In genomic region chr11:68903288-68903630, GRCh38 we compare ENCODE assay signal across 8 cellular contexts. TPM values are rescaled to one million over a fixed set of nuclear protein-coding genes. Genes with fewer than 3 reads are reported as not detected.
A peak's percentile ranks its signal among the peaks of the same experiment; 100 is the strongest.
DNase-seq lines count a peak whose midpoint lies in the region; ATAC-seq and TF ChIP-seq lines count a peak whose summit lies in the region.

No MANE protein-coding gene starts in this region.

- H3K27ac ChIP-seq in PC-9 = peak overlapping the region; percentile 29; the same call in 1 of the 2 replicates
- peak overlapping the region; percentile 65 for H3K27ac ChIP-seq in epithelial cell of prostate

- POLR2A ChIA-PET in activated CD4-positive, alpha-beta T cell treated with anti-CD3 and anti-CD28 coated beads, Interleukin-2, amount 10 ng/mL, durations not matched to agents 7 days and 5 days (lab: Charles Lee) = interaction anchor here (0.6 kb wide), 1 partner anchor 985 kb away, joined by 4 read pairs; no protein-coding TSS in a partner anchor
- POLR2A ChIA-PET in PC-9 (lab: Charles Lee; ENCODE audit: unreplicated experiment) = interaction anchor here (0.7 kb wide), 1 partner anchor 52 kb away, joined by 4 read pairs; no protein-coding TSS in a partner anchor

- H3K4me1 ChIP-seq in PC-9 (replicated peaks; ENCODE audit: insufficient read depth) = peaks cover 24% of the 10 kb centered on the region

- TF ChIP-seq CTCF in PC-9 (conservative IDR thresholded peaks at IDR 0.05) = no peak

- intact Hi-C loops in PC-9 (cut with micrococcal nuclease; ENCODE audit: unreplicated experiment) = loop anchor here (5.0 kb wide), 1 partner anchor 184 kb away; no protein-coding TSS in a partner anchor

- no peaks in the 10 kb centered on the region for H3K27me3 Mint-ChIP-seq in activated CD4-positive, alpha-beta T cell treated with anti-CD3 and anti-CD28 coated beads, Interleukin-2, amount 10 ng/mL, durations not matched to agents 7 days and 5 days

- ATAC-seq in GM18517 (IDR thresholded peaks at IDR 0.05; ENCODE audit: unreplicated experiment) = no peak

- CTCF ChIA-PET in activated CD4-positive, alpha-beta T cell treated with anti-CD3 and anti-CD28 coated beads, Interleukin-2, amount 10 ng/mL, durations not matched to agents 7 days and 5 days (lab: Charles Lee) = no interaction called here
- CTCF ChIA-PET in PC-9 (lab: Charles Lee) = interaction anchor here (0.6 to 0.7 kb wide), 2 partner anchors 60 to 1007 kb away, joined by 3 read pairs; no protein-coding TSS in a partner anchor

- H3K36me3 ChIP-seq in PC-9 (ENCODE audit: low read depth) = 0 out of 2 replicates have a peak, but pooled peaks cover 11% of the 10 kb centered on the region

- DNase-seq in activated CD4-positive, alpha-beta T cell treated with anti-CD3 and anti-CD28 coated beads, Interleukin-2, amount 10 ng/mL, durations not matched to agents 7 days and 5 days = no peak
- no peak for DNase-seq in activated CD4-positive, alpha-beta T cell treated with anti-CD3 and anti-CD28 coated beads, Interleukin-2, amount 50 U/mL, for 4 hours
- DNase-seq in PC-9 (no peak), epithelial cell of prostate (ENCODE audit: low read depth, low spot score) (no peak), pons (ENCODE audit: low spot score) (peak; percentile 2), SHP77 (lab: John Stamatoyannopoulos, UW) (no peak), NCI-H1105 treated with DMSO at 0.1 percent for 48 hours (lab: John Stamatoyannopoulos, UW) (no peak)

- H3K4me3 ChIP-seq in PC-9 = peak overlapping the region; percentile 99

- H3K4me1 Mint-ChIP-seq in activated CD4-positive, alpha-beta T cell treated with anti-CD3 and anti-CD28 coated beads, Interleukin-2, amount 10 ng/mL, durations not matched to agents 7 days and 5 days = peaks cover 38% of the 10 kb centered on the region

- H3K9me2 ChIP-seq in PC-9 (ENCODE audit: insufficient read depth) = no peaks in the 10 kb centered on the region

- no peaks in the 10 kb centered on the region for H3K9me3 Mint-ChIP-seq in activated CD4-positive, alpha-beta T cell treated with anti-CD3 and anti-CD28 coated beads, Interleukin-2, amount 10 ng/mL, durations not matched to agents 7 days and 5 days

- H4K20me1 ChIP-seq in PC-9 (ENCODE audit: insufficient read depth) = peaks cover 15% of the 10 kb centered on the region

- H3K27ac Mint-ChIP-seq in activated CD4-positive, alpha-beta T cell treated with anti-CD3 and anti-CD28 coated beads, Interleukin-2, amount 10 ng/mL, durations not matched to agents 7 days and 5 days = peak overlapping the region; percentile 93

- H3K4me2 ChIP-seq in PC-9 = peak overlapping the region; percentile 81

- BruUV-seq in PC-9 (replicated peaks; lab: Mats Ljungman, UMichigan) = no TSS peak

- no peaks in the 10 kb centered on the region for H3K9me3 ChIP-seq in PC-9 (ENCODE audit: insufficient read depth, low read depth)

- peak overlapping the region; percentile 94 for H2AFZ ChIP-seq in PC-9

- peak overlapping the region; percentile 91 for H3K4me3 Mint-ChIP-seq in activated CD4-positive, alpha-beta T cell treated with anti-CD3 and anti-CD28 coated beads, Interleukin-2, amount 10 ng/mL, durations not matched to agents 7 days and 5 days

- H3K79me2 ChIP-seq in PC-9 (ENCODE audit: low read depth) = peaks cover 58% of the 10 kb centered on the region

- no peaks in the 10 kb centered on the region for H3K27me3 ChIP-seq in PC-9 (ENCODE audit: insufficient read depth, low read depth)

- peaks cover 16% of the 10 kb centered on the region for H3K36me3 Mint-ChIP-seq in activated CD4-positive, alpha-beta T cell treated with anti-CD3 and anti-CD28 coated beads, Interleukin-2, amount 10 ng/mL, durations not matched to agents 7 days and 5 days (ENCODE audit: low read depth)

- H3F3A ChIP-seq in PC-9 (ENCODE audit: insufficient read depth, low read depth) = 0 out of 2 replicates have a peak, but pooled peaks cover 3% of the 10 kb centered on the region

RNA-seq across cellular contexts. Expression of gene MRPL21, which starts 0.4 kb away (rescaled TPM):
- total RNA-seq in activated CD4-positive, alpha-beta T cell treated with anti-CD3 and anti-CD28 coated beads, Interleukin-2, amount 10 ng/mL, durations not matched to agents 7 days and 5 days = 10 to 100 TPM; 56.8 to 61.8 TPM
- total RNA-seq in PC-9 (2021) = 81.9 and 88.0 TPM in 2 replicates

RNA-seq across cellular contexts. Expression of gene IGHMBP2, which starts 0.4 kb away (rescaled TPM):
- 10 to 100 TPM; 23.9 to 28.3 TPM for total RNA-seq in activated CD4-positive, alpha-beta T cell treated with anti-CD3 and anti-CD28 coated beads, Interleukin-2, amount 10 ng/mL, durations not matched to agents 7 days and 5 days
- 27.0 and 27.6 TPM in 2 replicates for total RNA-seq in PC-9 (2021)
